ENCODE assay signal across 20 cellular contexts in genomic region chr10:84497978-84498377, GRCh38.
"Had no signal": no experiment of that assay in that cellular context is flagged by ENCODE, and none has a peak within 500 bp of the region (broad histone marks: within the 10 kb centered on the region; RNA-seq: fewer than 3 reads in every experiment).

No MANE protein-coding gene starts in this region.

- H3K4me3 Mint-ChIP-seq: activated naive CD4-positive, alpha-beta T cell treated with anti-CD3 and anti-CD28 coated beads, Interleukin-2, amount 50 U/mL, for 24 hours; effector memory CD8-positive, alpha-beta T cell; nephron had no signal

- H3K9me3 Mint-ChIP-seq: activated naive CD4-positive, alpha-beta T cell treated with anti-CD3 and anti-CD28 coated beads, Interleukin-2, amount 50 U/mL, for 24 hours; effector memory CD8-positive, alpha-beta T cell had no signal

- H3K27ac ChIP-seq: cardiac muscle cell, coronary artery, gastroesophageal sphincter, hepatocyte, neutrophil, prostate gland, suprapubic skin, tibial nerve, WERI-Rb-1 had no signal

- H3K4me3 ChIP-seq: cardiac muscle cell, coronary artery, gastroesophageal sphincter, hepatocyte, prostate gland, suprapubic skin, tibial nerve had no signal

- ATAC-seq: activated CD4-positive, CD25-positive, alpha-beta regulatory T cell treated with anti-CD3 and anti-CD28 coated beads, Interleukin-2, amount 50 U/mL, for 24 hours; effector memory CD8-positive, alpha-beta T cell; gastroesophageal sphincter had no signal

- H3K36me3 ChIP-seq: cardiac muscle cell, gastroesophageal sphincter, neutrophil, prostate gland, suprapubic skin, tibial nerve, WERI-Rb-1 had no signal

- H3K27me3 ChIP-seq: cardiac muscle cell, gastroesophageal sphincter, hepatocyte, neutrophil, suprapubic skin, tibial nerve had no signal

- H3K9me3 ChIP-seq: gastroesophageal sphincter, neutrophil, prostate gland, suprapubic skin, tibial nerve had no signal

- H3K4me1 ChIP-seq: prostate gland had no signal

- H3K27ac Mint-ChIP-seq: activated naive CD4-positive, alpha-beta T cell treated with anti-CD3 and anti-CD28 coated beads, Interleukin-2, amount 50 U/mL, for 24 hours had no signal

- H3K27me3 Mint-ChIP-seq: activated naive CD4-positive, alpha-beta T cell treated with anti-CD3 and anti-CD28 coated beads, Interleukin-2, amount 50 U/mL, for 24 hours; effector memory CD8-positive, alpha-beta T cell had no signal

- DNase-seq: activated CD4-positive, alpha-beta T cell treated with anti-CD3 and anti-CD28 coated beads for 48 hours; activated CD4-positive, alpha-beta T cell treated with anti-CD3 and anti-CD28 coated beads, Interleukin-2, amount 50 U/mL, for 48 hours; activated CD8-positive, alpha-beta memory T cell treated with anti-CD3 and anti-CD28 coated beads for 24 hours; effector memory CD8-positive, alpha-beta T cell; islet precursor cell; mammary epithelial cell; stimulated activated naive CD4-positive, alpha-beta T cell; T-helper 1 cell; WERI-Rb-1 had no signal
